ENCODE assay signal across 8 cellular contexts in genomic region chr10:73773152-73773879, GRCh38. TPM values are rescaled to one million over a fixed set of nuclear protein-coding genes. Genes with fewer than 3 reads are reported as not detected.
DNase-seq lines count a peak whose midpoint lies in the region; ATAC-seq, FAIRE-seq and TF ChIP-seq lines count a peak whose summit lies in the region.

No MANE protein-coding gene starts in this region.

- WGBS in iPS DF 6.9 (ENCODE audit: insufficient coverage, insufficient read length): no CpG with 5 or more reads among the region's 29 CpGs

- DNase-seq in Caco-2 (no peak), iPS DF 6.9 (ENCODE audit: low read depth, low spot score) (no peak), CD1c-positive myeloid dendritic cell (ENCODE audit: extremely low spot score) (no peak), RCC 7860 (ENCODE audit: low spot score) (no peak), UCSD-AML1 (lab: John Stamatoyannopoulos, UW; ENCODE audit: unreplicated experiment) (no peak)
- DNase-seq in activated naive CD4-positive, alpha-beta T cell treated with Interleukin-2 at 50 U/mL for 16 hours: peak; percentile 38
- peak; percentile 34 to 40 for DNase-seq in stimulated activated CD4-positive, alpha-beta T cell treated with anti-CD3 and anti-CD28 coated beads, Interleukin-2, amount 100 ng/mL, for 24 hours

- H3K4me1 Mint-ChIP-seq in Caco-2 (ENCODE audit: low read depth, unreplicated experiment): peaks cover 21% of the 10 kb centered on the region

- FAIRE-seq in RCC 7860 (lab: Jason Lieb, UNC): no peak

- H3K4me3 ChIP-seq in Caco-2 (ENCODE audit: low read depth, low read length): peak overlapping the region; percentile 91
- H3K4me3 ChIP-seq in iPS DF 6.9 (ENCODE audit: low read length): peak overlapping the region; percentile 81; the same call in 1 of the 2 replicates

- H3K27ac ChIP-seq in iPS DF 6.9 (ENCODE audit: low read length): no peak overlapping the region

- POLR2A ChIA-PET in Caco-2 (lab: Charles Lee): interaction anchor here (0.5 to 3.1 kb wide), 4 partner anchors 8 to 392 kb away, joined by 3 to 19 read pairs (median 8); partner anchors contain the start of genes CHCHD1 and ZSWIM8

- peaks cover 4% of the 10 kb centered on the region; the same call in 1 of the 2 replicates for H3K36me3 ChIP-seq in Caco-2 (ENCODE audit: control insufficient read depth, insufficient read depth, low read length)
- H3K36me3 ChIP-seq in iPS DF 6.9 (ENCODE audit: control insufficient read depth, insufficient read depth, low read length): peaks cover 14% of the 10 kb centered on the region; the same call in 1 of the 2 replicates

- H3K27me3 ChIP-seq in Caco-2 (replicated peaks; ENCODE audit: control insufficient read depth, insufficient read depth, low read length) (no peaks in the 10 kb centered on the region), iPS DF 6.9 (ENCODE audit: control insufficient read depth, insufficient read depth, low read length) (no peaks in the 10 kb centered on the region)

- H3K9me3 ChIP-seq in Caco-2: no peaks in the 10 kb centered on the region
- no peaks in the 10 kb centered on the region for H3K9me3 ChIP-seq in iPS DF 6.9 (ENCODE audit: control insufficient read depth, insufficient read depth, low read length)

- BruUV-seq in Caco-2 (replicated peaks; lab: Mats Ljungman, UMichigan): TSS peak; percentile 19

- ATAC-seq in HG02840 (IDR thresholded peaks at IDR 0.05; ENCODE audit: low FRiP score, unreplicated experiment): peak; percentile 4

- intact Hi-C loops in Caco-2 (cut with micrococcal nuclease; ENCODE audit: unreplicated experiment): loop anchor here (2.0 kb wide), 1 partner anchor 29 kb away; the partner anchor contains the start of gene SEC24C

- H3K4me1 ChIP-seq in Caco-2 (peaks cover 7% of the 10 kb centered on the region; the same call in 1 of the 2 replicates), iPS DF 6.9 (ENCODE audit: control insufficient read depth, insufficient read depth, low read length) (no peaks in the 10 kb centered on the region)

- CTCF ChIA-PET in Caco-2 (lab: Charles Lee): interaction anchor here (0.6 to 2.3 kb wide), 3 partner anchors 9 to 43 kb away, joined by 3 to 9 read pairs (median 7); partner anchors contain the start of gene CHCHD1

- no peaks in the 10 kb centered on the region for H3K9me3 Mint-ChIP-seq in Caco-2 (ENCODE audit: unreplicated experiment)

- H3K27ac Mint-ChIP-seq in Caco-2 (ENCODE audit: unreplicated experiment): peak overlapping the region; percentile 75

- H3K27me3 Mint-ChIP-seq in Caco-2 (ENCODE audit: insufficient read depth, unreplicated experiment): no peaks in the 10 kb centered on the region

- no peak for TF ChIP-seq CTCF in Caco-2 (IDR thresholded peaks at IDR 0.05; ENCODE audit: insufficient read depth in 1 of 2, low read depth in 1 of 2, low read length in 1 of 2, severe bottlenecking in 1 of 2, unreplicated experiment in 1 of 2)

- H3K36me3 Mint-ChIP-seq in Caco-2 (ENCODE audit: insufficient read depth, unreplicated experiment): peaks cover 61% of the 10 kb centered on the region

- H3K4me3 Mint-ChIP-seq in Caco-2 (ENCODE audit: unreplicated experiment): peak overlapping the region; percentile 82

RNA-seq across cellular contexts. Expression of gene CHCHD1, which starts 8.5 kb away (rescaled TPM):
- total RNA-seq in Caco-2 (2022): 42.0 and 44.1 TPM in 2 replicates

RNA-seq across cellular contexts. Expression of gene ZSWIM8, which starts 12.1 kb away (rescaled TPM):
- 93.2 and 103 TPM in 2 replicates for total RNA-seq in Caco-2 (2022)

RNA-seq across cellular contexts. Expression of gene SEC24C, which starts 29.1 kb away (rescaled TPM):
- total RNA-seq in Caco-2 (2022): 91.0 and 91.2 TPM in 2 replicates

RNA-seq across cellular contexts. Expression of gene NDST2, which starts 38.1 kb away (rescaled TPM):
- 16.8 and 18.6 TPM in 2 replicates for total RNA-seq in Caco-2 (2022)

Comparison
In these comparisons a context has a peak if more than half of its experiments do, and no peak if none do; other contexts are left out.
1. DNase-seq: peak in activated naive CD4-positive, alpha-beta T cell treated with Interleukin-2 at 50 U/mL for 16 hours (single experiment) and stimulated activated CD4-positive, alpha-beta T cell treated with anti-CD3 and anti-CD28 coated beads, Interleukin-2, amount 100 ng/mL, for 24 hours (2 of 2); none in Caco-2 (0 of 2), iPS DF 6.9 (single experiment), CD1c-positive myeloid dendritic cell (single experiment), RCC 7860 (single experiment) and UCSD-AML1 (single experiment).